24 cellular contexts compared by ENCODE assay signal in the genomic region with DNA sequence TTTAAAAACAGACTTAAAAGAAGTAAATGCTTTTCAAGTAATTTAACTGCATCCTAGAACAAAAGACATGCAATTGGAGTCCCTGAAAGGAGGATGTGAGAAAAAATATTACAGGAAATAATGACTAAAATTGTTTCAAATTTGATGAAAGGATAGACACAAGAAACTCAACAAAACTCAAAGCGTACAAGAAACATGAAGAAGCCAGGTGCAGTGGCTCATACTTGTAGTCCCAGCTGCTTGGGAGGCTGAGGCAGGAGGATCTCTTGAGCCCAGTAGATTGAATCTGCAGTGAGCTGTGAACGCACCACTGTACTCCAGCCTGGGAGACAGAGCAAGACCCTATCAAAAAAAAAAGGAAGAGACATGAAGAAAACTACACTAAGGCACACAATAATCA.
DNase-seq lines count a peak whose midpoint lies in the region; ATAC-seq and TF ChIP-seq lines count a peak whose summit lies in the region.
"Had no signal": no experiment of that assay in that cellular context is flagged by ENCODE, and none has a peak within 500 bp of the region (broad histone marks: within the 10 kb centered on the region; RNA-seq: fewer than 3 reads in every experiment).

No MANE protein-coding gene starts in this region.

- H3K9ac ChIP-seq in DND-41 (ENCODE audit: low read depth, low read length), result peak overlapping the region; percentile 65

- intact Hi-C loops in activated CD4-positive, alpha-beta T cell treated with anti-CD3 and anti-CD28 coated beads, Interleukin-2, amount 10 ng/mL, durations not matched to agents 24 days and 14 days (cut with micrococcal nuclease), result loop anchor here (5.0 to 10.0 kb wide), 4 partner anchors 528 to 1386 kb away; partner anchors contain the start of genes DNAH7 and PGAP1

- H2AFZ ChIP-seq in DND-41 (ENCODE audit: low read depth, low read length), result no peak overlapping the region

- peaks cover 79% of the 10 kb centered on the region for H3K4me1 ChIP-seq in DND-41 (ENCODE audit: insufficient read depth, low read length)
- H3K4me1 ChIP-seq: breast epithelium had no signal

- no peaks in the 10 kb centered on the region for H3K27me3 Mint-ChIP-seq in activated CD4-positive, alpha-beta T cell treated with anti-CD3 and anti-CD28 coated beads, Interleukin-2, amount 10 ng/mL, durations not matched to agents 24 days and 14 days
- no peaks in the 10 kb centered on the region for H3K27me3 Mint-ChIP-seq in activated CD4-positive, alpha-beta memory T cell treated with anti-CD3 and anti-CD28 coated beads, Interleukin-2, amount 10 ng/mL, durations not matched to agents 7 days and 5 days
- H3K27me3 Mint-ChIP-seq in memory B cell, result no peaks in the 10 kb centered on the region

- no peaks in the 10 kb centered on the region for H3K9me3 ChIP-seq in DND-41 (ENCODE audit: insufficient read depth, low read length, severe bottlenecking)
- H3K9me3 ChIP-seq: breast epithelium, stomach, transverse colon had no signal

- H3K79me2 ChIP-seq in DND-41 (ENCODE audit: insufficient read depth, low read length), result peaks cover 27% of the 10 kb centered on the region

- peaks cover 14% of the 10 kb centered on the region for H3K9me3 Mint-ChIP-seq in activated CD4-positive, alpha-beta T cell treated with anti-CD3 and anti-CD28 coated beads, Interleukin-2, amount 10 ng/mL, durations not matched to agents 24 days and 14 days
- peaks cover 11% of the 10 kb centered on the region for H3K9me3 Mint-ChIP-seq in activated CD4-positive, alpha-beta memory T cell treated with anti-CD3 and anti-CD28 coated beads, Interleukin-2, amount 10 ng/mL, durations not matched to agents 7 days and 5 days
- H3K9me3 Mint-ChIP-seq in memory B cell, result no peaks in the 10 kb centered on the region

- POLR2A ChIA-PET in activated CD4-positive, alpha-beta memory T cell treated with anti-CD3 and anti-CD28 coated beads, Interleukin-2, amount 10 ng/mL, durations not matched to agents 7 days and 5 days (lab: Charles Lee), result interaction anchor here (9.4 to 20.0 kb wide), 2 partner anchors 18 to 120 kb away, joined by 408 to 824 read pairs; partner anchors contain the start of gene SLC39A10

- TF ChIP-seq CTCF in DND-41 (IDR thresholded peaks at IDR 0.05; ENCODE audit: borderline replicate concordance, extremely low read depth, low read length, poor library complexity, severe bottlenecking), result no peak

- H3K27me3 ChIP-seq in DND-41 (ENCODE audit: insufficient read depth, low read length, poor library complexity), result no peaks in the 10 kb centered on the region
- H3K27me3 ChIP-seq: breast epithelium, stomach, transverse colon had no signal

- ATAC-seq in DND-41 (ENCODE audit: insufficient read depth, low read depth) (no peak), memory B cell (ENCODE audit: low read depth) (no peak), GM18909 (IDR thresholded peaks at IDR 0.05; ENCODE audit: poor library complexity, unreplicated experiment) (no peak)
- no peak for ATAC-seq in activated CD4-positive, CD25-positive, alpha-beta regulatory T cell treated with anti-CD3 and anti-CD28 coated beads, Interleukin-2, amount 50 U/mL, for 24 hours
- ATAC-seq: HepG2, PC-3 had no signal

- no peaks in the 10 kb centered on the region for H4K20me1 ChIP-seq in DND-41 (ENCODE audit: insufficient read depth, low read length)

- no peaks in the 10 kb centered on the region for H3K36me3 ChIP-seq in DND-41 (ENCODE audit: insufficient read depth, low read length)
- H3K36me3 ChIP-seq: breast epithelium, stomach, transverse colon had no signal

- peak overlapping the region; percentile 95 for H3K27ac Mint-ChIP-seq in activated CD4-positive, alpha-beta T cell treated with anti-CD3 and anti-CD28 coated beads, Interleukin-2, amount 10 ng/mL, durations not matched to agents 24 days and 14 days
- peak overlapping the region; percentile 79 for H3K27ac Mint-ChIP-seq in activated CD4-positive, alpha-beta memory T cell treated with anti-CD3 and anti-CD28 coated beads, Interleukin-2, amount 10 ng/mL, durations not matched to agents 7 days and 5 days
- H3K27ac Mint-ChIP-seq in memory B cell, result peak overlapping the region; percentile 25

- no peak overlapping the region for H3K4me3 ChIP-seq in DND-41 (ENCODE audit: low read depth in 1 of 2, low read length in 2 of 2)
- H3K4me3 ChIP-seq: breast epithelium, coronary artery, lung, stomach, transverse colon had no signal

- peak overlapping the region; percentile 97 for H3K27ac ChIP-seq in DND-41 (ENCODE audit: low read length)
- H3K27ac ChIP-seq: breast epithelium, coronary artery, stomach, transverse colon had no signal

- CTCF ChIA-PET in activated CD4-positive, alpha-beta memory T cell treated with anti-CD3 and anti-CD28 coated beads, Interleukin-2, amount 10 ng/mL, durations not matched to agents 7 days and 5 days (lab: Charles Lee), result interaction anchor here (1.8 kb wide), 1 partner anchor 22 kb away, joined by 4 read pairs; no protein-coding TSS in a partner anchor

- H3K36me3 Mint-ChIP-seq in activated CD4-positive, alpha-beta T cell treated with anti-CD3 and anti-CD28 coated beads, Interleukin-2, amount 10 ng/mL, durations not matched to agents 24 days and 14 days (ENCODE audit: low read depth), result peaks cover 28% of the 10 kb centered on the region
- peaks cover 54% of the 10 kb centered on the region for H3K36me3 Mint-ChIP-seq in activated CD4-positive, alpha-beta memory T cell treated with anti-CD3 and anti-CD28 coated beads, Interleukin-2, amount 10 ng/mL, durations not matched to agents 7 days and 5 days (ENCODE audit: low read depth)
- H3K36me3 Mint-ChIP-seq in memory B cell, result peaks cover 6% of the 10 kb centered on the region

- DNase-seq in activated CD4-positive, alpha-beta T cell treated with anti-CD3 and anti-CD28 coated beads, Interleukin-2, amount 10 ng/mL, durations not matched to agents 24 days and 14 days, result no peak
- DNase-seq in activated CD4-positive, alpha-beta T cell treated with anti-CD3 and anti-CD28 coated beads for 48 hours, result no peak
- DNase-seq in DND-41, result peak; percentile 61
- DNase-seq in activated CD4-positive, alpha-beta memory T cell treated with anti-CD3 and anti-CD28 coated beads, Interleukin-2, amount 10 ng/mL, durations not matched to agents 7 days and 5 days, result no peak
- no peak for DNase-seq in memory B cell (ENCODE audit: low spot score in 2 of 2)
- DNase-seq in GDM1 (lab: John Stamatoyannopoulos, UW), result no peak
- DNase-seq: glutamatergic neuron; GOT3; kidney glomerular epithelial cell; NCI-H1105; NCI-H2029 treated with DMSO at 0.1 percent for 48 hours; NCI-H226; NCI-H748 treated with DMSO at 0.1 percent for 48 hours; PC-3; SHP77; stimulated activated CD4-positive, alpha-beta T cell treated with anti-CD3 and anti-CD28 coated beads, Interleukin-2, amount 100 ng/mL, for 48 hours; stomach; transverse colon had no signal

- peak overlapping the region; percentile 72 for H3K4me3 Mint-ChIP-seq in activated CD4-positive, alpha-beta T cell treated with anti-CD3 and anti-CD28 coated beads, Interleukin-2, amount 10 ng/mL, durations not matched to agents 24 days and 14 days
- no peak overlapping the region for H3K4me3 Mint-ChIP-seq in activated CD4-positive, alpha-beta memory T cell treated with anti-CD3 and anti-CD28 coated beads, Interleukin-2, amount 10 ng/mL, durations not matched to agents 7 days and 5 days
- no peak overlapping the region for H3K4me3 Mint-ChIP-seq in memory B cell

- peaks cover 84% of the 10 kb centered on the region for H3K4me1 Mint-ChIP-seq in activated CD4-positive, alpha-beta T cell treated with anti-CD3 and anti-CD28 coated beads, Interleukin-2, amount 10 ng/mL, durations not matched to agents 24 days and 14 days
- H3K4me1 Mint-ChIP-seq in activated CD4-positive, alpha-beta memory T cell treated with anti-CD3 and anti-CD28 coated beads, Interleukin-2, amount 10 ng/mL, durations not matched to agents 7 days and 5 days, result peaks cover 93% of the 10 kb centered on the region
- peaks cover 44% of the 10 kb centered on the region for H3K4me1 Mint-ChIP-seq in memory B cell

- no peak overlapping the region for H3K4me2 ChIP-seq in DND-41 (ENCODE audit: insufficient read depth, low read length)

Comparison
In these comparisons a context has a peak if more than half of its experiments do, and no peak if none do; other contexts are left out.
1. H3K27ac Mint-ChIP-seq: peak in every context shown above with its lines; median percentile 95 in activated CD4-positive, alpha-beta T cell treated with anti-CD3 and anti-CD28 coated beads, Interleukin-2, amount 10 ng/mL, durations not matched to agents 24 days and 14 days; 79 in activated CD4-positive, alpha-beta memory T cell treated with anti-CD3 and anti-CD28 coated beads, Interleukin-2, amount 10 ng/mL, durations not matched to agents 7 days and 5 days; 25 in memory B cell.